In the genomic region with DNA sequence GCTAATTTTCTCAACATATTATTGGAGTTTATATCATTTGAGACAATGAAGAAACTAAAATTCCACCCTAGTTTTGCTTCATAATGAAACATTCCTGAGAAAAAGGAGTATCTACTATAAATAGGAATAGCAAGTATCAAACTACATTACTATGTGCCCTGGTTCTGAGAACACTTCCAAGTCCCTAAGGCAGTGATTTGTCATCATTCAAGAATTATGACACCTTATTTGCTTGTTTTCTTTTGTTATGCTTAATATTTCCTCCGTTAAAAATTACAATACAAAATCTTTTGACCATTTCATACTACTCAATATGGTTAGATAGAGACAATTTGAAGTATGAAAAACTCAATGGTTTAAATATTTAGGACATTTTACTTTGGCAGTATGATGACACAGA, we compare ENCODE assay signal across 33 cellular contexts.
DNase-seq lines count a peak whose midpoint lies in the region; ATAC-seq, FAIRE-seq and TF ChIP-seq lines count a peak whose summit lies in the region.
"Had no signal": no experiment of that assay in that cellular context is flagged by ENCODE, and none has a peak within 500 bp of the region (broad histone marks: within the 10 kb centered on the region; RNA-seq: fewer than 3 reads in every experiment).

No MANE protein-coding gene starts in this region.

- H3K4me3 ChIP-seq in bronchial epithelial cell (ENCODE audit: low read depth, low read length) (no peak overlapping the region), fibroblast of the aortic adventitia (ENCODE audit: low read depth, low read length) (no peak overlapping the region), prostate gland (no peak overlapping the region)
- H3K4me3 ChIP-seq in effector memory CD4-positive, alpha-beta T cell (ENCODE audit: insufficient read depth, low read depth, low read length, poor library complexity, severe bottlenecking) = no peak overlapping the region
- H3K4me3 ChIP-seq: right lobe of liver, tibial nerve had no signal

- no peaks in the 10 kb centered on the region for H3K4me1 ChIP-seq in prostate gland (replicated peaks)
- H3K4me1 ChIP-seq in effector memory CD4-positive, alpha-beta T cell (ENCODE audit: control insufficient read depth, insufficient read depth, low read length, poor library complexity, severe bottlenecking) = no peaks in the 10 kb centered on the region
- H3K4me1 ChIP-seq: right lobe of liver, tibial nerve had no signal

- ATAC-seq in HG03354 (IDR thresholded peaks at IDR 0.05; ENCODE audit: poor library complexity, severe bottlenecking, unreplicated experiment) = no peak
- ATAC-seq: activated CD8-positive, alpha-beta T cell treated with anti-CD3 and anti-CD28 coated beads for 36 hours; left ventricle myocardium superior; right lobe of liver had no signal

- no peaks in the 10 kb centered on the region for H3K27me3 Mint-ChIP-seq in HFFc6 (ENCODE audit: insufficient read depth)
- H3K27me3 Mint-ChIP-seq: activated CD8-positive, alpha-beta T cell treated with anti-CD3 and anti-CD28 coated beads for 36 hours; activated naive CD4-positive, alpha-beta T cell treated with anti-CD3 and anti-CD28 coated beads, Interleukin-2, amount 50 U/mL, for 24 hours; naive B cell; progenitor cell of endocrine pancreas had no signal

- H3K27me3 ChIP-seq in bronchial epithelial cell (ENCODE audit: control insufficient read depth, insufficient read depth, low read length) = no peaks in the 10 kb centered on the region
- H3K27me3 ChIP-seq in prostate gland (replicated peaks; ENCODE audit: insufficient read depth) = no peaks in the 10 kb centered on the region
- H3K27me3 ChIP-seq in effector memory CD4-positive, alpha-beta T cell (replicated peaks; ENCODE audit: control insufficient read depth, insufficient read depth, low read length, poor library complexity, severe bottlenecking) = no peaks in the 10 kb centered on the region
- H3K27me3 ChIP-seq: neutrophil, right lobe of liver, tibial nerve had no signal

- H3K36me3 ChIP-seq in bronchial epithelial cell (ENCODE audit: control insufficient read depth, insufficient read depth, low read length) (no peaks in the 10 kb centered on the region), prostate gland (no peaks in the 10 kb centered on the region)
- no peaks in the 10 kb centered on the region for H3K36me3 ChIP-seq in effector memory CD4-positive, alpha-beta T cell (ENCODE audit: control insufficient read depth, insufficient read depth, low read length)
- H3K36me3 ChIP-seq: neutrophil, right lobe of liver, tibial nerve had no signal

- H3K9me3 ChIP-seq in prostate gland = no peaks in the 10 kb centered on the region
- no peaks in the 10 kb centered on the region for H3K9me3 ChIP-seq in effector memory CD4-positive, alpha-beta T cell (ENCODE audit: control insufficient read depth, low read length)
- H3K9me3 ChIP-seq: neutrophil, right lobe of liver, tibial nerve had no signal

- no peaks in the 10 kb centered on the region for H3K9me3 Mint-ChIP-seq in HFFc6
- H3K9me3 Mint-ChIP-seq: activated CD8-positive, alpha-beta T cell treated with anti-CD3 and anti-CD28 coated beads for 36 hours; activated naive CD4-positive, alpha-beta T cell treated with anti-CD3 and anti-CD28 coated beads, Interleukin-2, amount 50 U/mL, for 24 hours; activated T-helper 1 cell treated with anti-CD3 and anti-CD28 coated beads, Interleukin-12 subunit alpha, Interleukin-12 subunit beta, Interleukin-2, Interleukin-4 antibody, amounts not matched to agents 30 ng/mL and 10 ng/mL and 1 ng/mL, durations not matched to agents 14 hours and 24 hours and 36 hours; mesothelial cell of epicardium; naive B cell had no signal

- H3K4me1 Mint-ChIP-seq in HFFc6 (ENCODE audit: low read depth) = peaks cover 59% of the 10 kb centered on the region
- H3K4me1 Mint-ChIP-seq: activated naive CD4-positive, alpha-beta T cell treated with anti-CD3 and anti-CD28 coated beads, Interleukin-2, amount 50 U/mL, for 24 hours; IgD-negative memory B cell; naive B cell had no signal

- no peak overlapping the region for H3K4me3 Mint-ChIP-seq in HFFc6
- H3K4me3 Mint-ChIP-seq: activated CD8-positive, alpha-beta T cell treated with anti-CD3 and anti-CD28 coated beads for 36 hours; activated naive CD4-positive, alpha-beta T cell treated with anti-CD3 and anti-CD28 coated beads, Interleukin-2, amount 50 U/mL, for 24 hours; activated T-helper 1 cell treated with anti-CD3 and anti-CD28 coated beads, Interleukin-12 subunit alpha, Interleukin-12 subunit beta, Interleukin-2, Interleukin-4 antibody, amounts not matched to agents 30 ng/mL and 10 ng/mL and 1 ng/mL, durations not matched to agents 14 hours and 24 hours and 36 hours; IgD-negative memory B cell; mesothelial cell of epicardium; naive B cell had no signal

- TF ChIP-seq CTCF in HFFc6 (IDR thresholded peaks at IDR 0.05) (no peak), bronchial epithelial cell (IDR thresholded peaks at IDR 0.05; ENCODE audit: insufficient read depth, low read length, severe bottlenecking) (no peak), fibroblast of the aortic adventitia (IDR thresholded peaks at IDR 0.05; ENCODE audit: insufficient read depth, low read length) (no peak), prostate gland (IDR thresholded peaks at IDR 0.05) (no peak)

- DNase-seq in HFFc6 (peak; percentile 11), bronchial epithelial cell (ENCODE audit: low read depth) (peak; percentile 76), fibroblast of the aortic adventitia (ENCODE audit: low read depth) (peak; percentile 20), prostate gland (ENCODE audit: low spot score) (no peak), head of caudate nucleus (no peak)
- no peak for DNase-seq in effector memory CD4-positive, alpha-beta T cell
- DNase-seq: activated CD8-positive, alpha-beta memory T cell treated with anti-CD3 and anti-CD28 coated beads, Interleukin-2, amount 50 U/mL, for 48 hours; activated CD8-positive, alpha-beta T cell treated with anti-CD3 and anti-CD28 coated beads for 36 hours; dermis blood vessel endothelial cell; DND-41; glutamatergic neuron; kidney; left ventricle myocardium superior; naive B cell; NCI-H1092 treated with DMSO at 0.1 percent for 48 hours; NCI-H1694 treated with DMSO at 0.1 percent for 48 hours; NCI-H446 treated with DMSO at 0.1 percent for 48 hours; NCI-H82; right lobe of liver; stimulated activated CD4-positive, alpha-beta T cell treated with anti-CD3 and anti-CD28 coated beads, Interleukin-15, amount 100 ng/mL, for 24 hours; stimulated activated CD4-positive, alpha-beta T cell treated with anti-CD3 and anti-CD28 coated beads, Interleukin-4, amount 100 ng/mL, for 4 hours; SW 1271 had no signal

- H3K36me3 Mint-ChIP-seq in HFFc6 (ENCODE audit: low read depth) = no peaks in the 10 kb centered on the region
- H3K36me3 Mint-ChIP-seq: activated naive CD4-positive, alpha-beta T cell treated with anti-CD3 and anti-CD28 coated beads, Interleukin-2, amount 50 U/mL, for 24 hours; IgD-negative memory B cell; naive B cell had no signal

- FAIRE-seq in bronchial epithelial cell (lab: Jason Lieb, UNC) = no peak
- FAIRE-seq: endometrium, GM19239, kidney had no signal

- intact Hi-C loops in prostate gland (cut with DNase I) = no loop called here
- intact Hi-C loops in head of caudate nucleus (cut with DNase I) = no loop called here

- 83% methylated on average over 1 of the region's 1 CpG for WGBS in prostate gland

- TF ChIP-seq POLR2A in prostate gland (IDR thresholded peaks at IDR 0.05) = no peak

- no peak overlapping the region for H3K27ac ChIP-seq in prostate gland
- no peak overlapping the region for H3K27ac ChIP-seq in effector memory CD4-positive, alpha-beta T cell (ENCODE audit: insufficient read depth, low read length, poor library complexity, severe bottlenecking)
- H3K27ac ChIP-seq: C4-2B, neutrophil, right lobe of liver, tibial nerve had no signal

- peak overlapping the region; percentile 42; the same call in 1 of the 2 replicates for H3K27ac Mint-ChIP-seq in HFFc6
- H3K27ac Mint-ChIP-seq: activated CD8-positive, alpha-beta T cell treated with anti-CD3 and anti-CD28 coated beads for 36 hours; activated naive CD4-positive, alpha-beta T cell treated with anti-CD3 and anti-CD28 coated beads, Interleukin-2, amount 50 U/mL, for 24 hours; activated T-helper 1 cell treated with anti-CD3 and anti-CD28 coated beads, Interleukin-12 subunit alpha, Interleukin-12 subunit beta, Interleukin-2, Interleukin-4 antibody, amounts not matched to agents 30 ng/mL and 10 ng/mL and 1 ng/mL, durations not matched to agents 14 hours and 24 hours and 36 hours; IgD-negative memory B cell; naive B cell; progenitor cell of endocrine pancreas had no signal

Comparison
In these comparisons a context has a peak if more than half of its experiments do, and no peak if none do; other contexts are left out.
1. DNase-seq: peak in HFFc6 (single experiment), bronchial epithelial cell (single experiment) and fibroblast of the aortic adventitia (single experiment); none in prostate gland (single experiment), head of caudate nucleus (0 of 42) and effector memory CD4-positive, alpha-beta T cell (0 of 3).